Comparison of ENCODE assay signal across 8 cellular contexts in genomic region chr2:130728549-130729310, GRCh38. TPM values are rescaled to one million over a fixed set of nuclear protein-coding genes. Genes with fewer than 3 reads are reported as not detected.
A peak's percentile ranks its signal among the peaks of the same experiment; 100 is the strongest.
DNase-seq lines count a peak whose midpoint lies in the region; ATAC-seq and TF ChIP-seq lines count a peak whose summit lies in the region.

GPR148 (plus strand) TSS chr2:130729070; CDS start chr2:130729152, 82 bp downstream.

- H3K4me3 ChIP-seq in HEK293 (ENCODE audit: low read depth, low read length) (peak within 1 kb of the TSS; percentile 41), endodermal cell (ENCODE audit: low read length) (peak within 1 kb of the TSS; percentile 75), skeletal muscle satellite cell (ENCODE audit: low read length) (peak within 1 kb of the TSS; percentile 66)

- ATAC-seq in GM19452 (IDR thresholded peaks at IDR 0.05; ENCODE audit: unreplicated experiment): no peak
- no peak for ATAC-seq in GM21576 (IDR thresholded peaks at IDR 0.05; ENCODE audit: unreplicated experiment)

- no peak within 1 kb of the TSS for H3K27ac ChIP-seq in HEK293 (ENCODE audit: extremely low read depth, low read depth, low read length)
- H3K27ac ChIP-seq in endodermal cell (ENCODE audit: low read depth, low read length): no peak within 1 kb of the TSS

- no peak within 1 kb of the TSS for H3K27ac Mint-ChIP-seq in endodermal cell

- no peaks in the 10 kb centered on the region for H3K36me3 ChIP-seq in HEK293 (ENCODE audit: control insufficient read depth in 2 of 2, insufficient read depth in 1 of 2, low read length in 2 of 2)
- no peaks in the 10 kb centered on the region for H3K36me3 ChIP-seq in endodermal cell (ENCODE audit: control insufficient read depth, insufficient read depth, low read length)
- H3K36me3 ChIP-seq in skeletal muscle satellite cell (ENCODE audit: insufficient read depth, low read length): no peaks in the 10 kb centered on the region

- TF ChIP-seq CTCF in HEK293 (tag by site-specific recombination; IDR thresholded peaks at IDR 0.05): no peak
- TF ChIP-seq CTCF in endodermal cell (conservative IDR thresholded peaks at IDR 0.05): no peak

- POLR2A ChIA-PET in HEK293 (lab: Yijun Ruan, JAX): no interaction called here

- CTCF ChIA-PET in HEK293 (lab: Yijun Ruan, JAX): no interaction called here

- H3K9ac ChIP-seq in endodermal cell (ENCODE audit: extremely low read depth, low read length, poor library complexity, severe bottlenecking) (no peak within 1 kb of the TSS), skeletal muscle satellite cell (ENCODE audit: low read depth, low read length) (no peak within 1 kb of the TSS)

- peak within 1 kb of the TSS; percentile 67 for H3K4me3 Mint-ChIP-seq in endodermal cell

- H3K9me3 ChIP-seq in HEK293 (ENCODE audit: control insufficient read depth, insufficient read depth, low read depth, low read length): no peaks in the 10 kb centered on the region
- H3K9me3 ChIP-seq in endodermal cell (ENCODE audit: control insufficient read depth, low read length): no peaks in the 10 kb centered on the region
- no peaks in the 10 kb centered on the region for H3K9me3 ChIP-seq in skeletal muscle satellite cell (replicated peaks; ENCODE audit: low read length)

- peaks cover 20% of the 10 kb centered on the region for H3K27me3 Mint-ChIP-seq in endodermal cell (ENCODE audit: insufficient read depth)

- H3K4me1 ChIP-seq in HEK293 (ENCODE audit: control insufficient read depth, insufficient read depth, low read length) (0 out of 2 replicates have a peak, but pooled peaks cover 2% of the 10 kb centered on the region), endodermal cell (ENCODE audit: control insufficient read depth, insufficient read depth, low read length) (no peaks in the 10 kb centered on the region), skeletal muscle satellite cell (ENCODE audit: control insufficient read depth, insufficient read depth, low read length) (peaks cover 14% of the 10 kb centered on the region)

- H3K4me1 Mint-ChIP-seq in endodermal cell: peaks cover 11% of the 10 kb centered on the region

- no peaks in the 10 kb centered on the region for H3K36me3 Mint-ChIP-seq in endodermal cell (ENCODE audit: low read depth)

- no peaks in the 10 kb centered on the region for H3K9me3 Mint-ChIP-seq in endodermal cell

- WGBS in endodermal cell (ENCODE audit: insufficient coverage in 1 of 2, insufficient read length in 1 of 2), 2 experiments: 92 to 100% methylated on average over 4 to 8 of the region's 8 CpGs

- DNase-seq in NCI-H748 (lab: John Stamatoyannopoulos, UW; ENCODE audit: unreplicated experiment): peak; percentile 85
- peak; percentile 49 for DNase-seq in endodermal cell
- DNase-seq in AG20443 (ENCODE audit: low spot score): no peak
- DNase-seq in SKM-1 treated with dmso at 0.1 percent for 144 hours (lab: John Stamatoyannopoulos, UW; ENCODE audit: unreplicated experiment): no peak

- H3K4me2 ChIP-seq in skeletal muscle satellite cell (ENCODE audit: low read length): peak within 1 kb of the TSS; percentile 93

- H3K27me3 ChIP-seq in endodermal cell (ENCODE audit: control insufficient read depth, insufficient read depth, low read length, poor library complexity, severe bottlenecking) (peaks cover 8% of the 10 kb centered on the region), skeletal muscle satellite cell (ENCODE audit: control insufficient read depth, insufficient read depth, low read length) (no peaks in the 10 kb centered on the region)

TF ChIP-seq in HEK293, 187 proteins besides CTCF, POLR2A, EP300 and RAD21 (continues in another document):
- TF ChIP-seq REPIN1 (tag by site-specific recombination; IDR thresholded peaks at IDR 0.05; ENCODE audit: low read depth) (no peak), PRDM4 (tag by site-specific recombination; IDR thresholded peaks at IDR 0.05) (no peak), ZSCAN23 (tag by site-specific recombination; IDR thresholded peaks at IDR 0.05) (no peak), ZBTB1 (tag by site-specific recombination; IDR thresholded peaks at IDR 0.05) (no peak), ZNF600 (tag by site-specific recombination; IDR thresholded peaks at IDR 0.05) (no peak), ZNF350 (tag by site-specific recombination; IDR thresholded peaks at IDR 0.05) (no peak), ZNF248 (tag by site-specific recombination; IDR thresholded peaks at IDR 0.05) (no peak), ZNF214 (tag by site-specific recombination; IDR thresholded peaks at IDR 0.05; ENCODE audit: borderline replicate concordance) (no peak), GLI4 (tag by site-specific recombination; IDR thresholded peaks at IDR 0.05) (no peak), ZNF416 (tag by site-specific recombination; IDR thresholded peaks at IDR 0.05) (no peak), ZNF18 (tag by site-specific recombination; IDR thresholded peaks at IDR 0.05) (no peak), ZNF280C (tag by site-specific recombination; IDR thresholded peaks at IDR 0.05) (no peak), TSHZ1 (tag by site-specific recombination; IDR thresholded peaks at IDR 0.05; ENCODE audit: borderline replicate concordance) (no peak)

RNA-seq across cellular contexts. Expression of gene GPR148, which starts in this region (rescaled TPM):
- not detected for total RNA-seq in endodermal cell
- polyA plus RNA-seq in endodermal cell (2013, experiment 1 of 2): not detected
- not detected for polyA plus RNA-seq in endodermal cell (2013, experiment 2 of 2)
- not detected in 2 replicates for total RNA-seq in skeletal muscle satellite cell (2012; rRNA removed)

Comparison
In these comparisons a context has a peak if more than half of its experiments do, and no peak if none do; other contexts are left out.
1. Peak in DNase-seq and H3K4me3 ChIP-seq in endodermal cell; RNA of the gene not detected or under 1 TPM.